ENCODE assay signal across 1 cellular context in genomic region chr20:50930139-50931047, GRCh38.
TF ChIP-seq lines count a peak whose summit lies in the region.

No MANE protein-coding gene starts in this region.

TF ChIP-seq in GM12878, 131 proteins besides CTCF, POLR2A, EP300 and RAD21:
- TF ChIP-seq SMARCA5 (IDR thresholded peaks at IDR 0.05) (0 out of 2 replicates have a peak, but pooled peaks have one; percentile 29), HDAC6 (IDR thresholded peaks at IDR 0.05; ENCODE audit: unreplicated experiment) (no peak)
